In the genomic region with DNA sequence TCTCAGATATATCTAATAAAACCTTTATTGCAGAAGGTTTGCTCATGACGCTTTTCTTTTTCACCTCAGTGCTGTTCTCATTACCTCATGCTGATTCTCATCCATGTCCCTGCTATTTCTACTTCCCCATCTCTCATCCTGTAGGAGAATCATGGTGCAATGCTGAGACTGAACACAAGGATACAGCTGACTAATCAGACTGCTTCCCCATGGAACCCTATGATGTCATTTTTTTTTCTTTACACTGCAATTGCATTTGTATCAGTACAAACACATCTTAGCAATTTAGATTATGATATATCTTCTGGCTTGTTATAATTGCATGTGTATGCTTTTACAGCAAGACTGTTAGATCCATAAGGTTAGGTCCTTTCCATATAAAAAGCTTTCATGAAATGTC, we compare ENCODE assay signal across 13 cellular contexts.
DNase-seq lines count a peak whose midpoint lies in the region; ATAC-seq, FAIRE-seq and TF ChIP-seq lines count a peak whose summit lies in the region.
"Had no signal": no experiment of that assay in that cellular context is flagged by ENCODE, and none has a peak within 500 bp of the region (broad histone marks: within the 10 kb centered on the region; RNA-seq: fewer than 3 reads in every experiment).

No MANE protein-coding gene starts in this region.

- H3K4me3 ChIP-seq in brain microvascular endothelial cell (ENCODE audit: low read depth, low read length) = no peak overlapping the region
- H3K4me3 ChIP-seq: psoas muscle, tibial artery had no signal

- no peak overlapping the region for H3K27ac ChIP-seq in brain microvascular endothelial cell
- H3K27ac ChIP-seq: psoas muscle, tibial artery had no signal

- peak; percentile 9 for DNase-seq in AG20443 (ENCODE audit: low spot score)
- DNase-seq in HT1080 (ENCODE audit: low read depth) = peak; percentile 36
- DNase-seq in brain microvascular endothelial cell = peak; percentile 37
- DNase-seq in kidney tubule cell (ENCODE audit: low spot score) = peak; percentile 55
- no peak for DNase-seq in HUDEP-2 (lab: John Stamatoyannopoulos, UW; ENCODE audit: unreplicated experiment in 76 of 76)
- no peak for DNase-seq in stimulated activated CD4-positive, alpha-beta T cell treated with anti-CD3 and anti-CD28 coated beads, Interleukin-4, amount 100 ng/mL, for 4 hours
- no peak for DNase-seq in HTR-8/SVneo (ENCODE audit: insufficient read length, low spot score)
- DNase-seq: NCI-H1048, psoas muscle, tibial artery had no signal

- H3K27me3 ChIP-seq in brain microvascular endothelial cell (replicated peaks) = no peaks in the 10 kb centered on the region
- H3K27me3 ChIP-seq: tibial artery had no signal

- ATAC-seq in GM19328 (IDR thresholded peaks at IDR 0.05; ENCODE audit: unreplicated experiment) = no peak
- ATAC-seq: activated CD4-positive, CD25-positive, alpha-beta regulatory T cell treated with anti-CD3 and anti-CD28 coated beads, Interleukin-2, amount 50 U/mL, for 24 hours; psoas muscle had no signal

- TF ChIP-seq CTCF in brain microvascular endothelial cell (IDR thresholded peaks at IDR 0.05; ENCODE audit: low read depth, low read length, missing control alignments) = peak; percentile 42

- no peak for FAIRE-seq in HTR-8/SVneo (lab: Jason Lieb, UNC)
- FAIRE-seq: D721Med had no signal

- in situ Hi-C loops in brain microvascular endothelial cell (cut with HindIII; ENCODE audit: low pct_ligation_motif_present, low sequenced_read_pairs) = no loop called here

- H3K36me3 ChIP-seq in brain microvascular endothelial cell (replicated peaks) = no peaks in the 10 kb centered on the region
- H3K36me3 ChIP-seq: tibial artery had no signal

Comparison
In these comparisons a context has a peak if more than half of its experiments do, and no peak if none do; other contexts are left out.
1. DNase-seq: peak in AG20443 (single experiment), HT1080 (single experiment), brain microvascular endothelial cell (single experiment) and kidney tubule cell (single experiment); none in HUDEP-2 (0 of 76), stimulated activated CD4-positive, alpha-beta T cell treated with anti-CD3 and anti-CD28 coated beads, Interleukin-4, amount 100 ng/mL, for 4 hours (0 of 2) and HTR-8/SVneo (single experiment).